9 cellular contexts compared by ENCODE assay signal in genomic region chr2:73828389-73828817, GRCh38. TPM values are rescaled to one million over a fixed set of nuclear protein-coding genes. Genes with fewer than 3 reads are reported as not detected.
DNase-seq lines count a peak whose midpoint lies in the region; ATAC-seq and TF ChIP-seq lines count a peak whose summit lies in the region.
"Had no signal": no experiment of that assay in that cellular context is flagged by ENCODE, and none has a peak within 500 bp of the region (broad histone marks: within the 10 kb centered on the region; RNA-seq: fewer than 3 reads in every experiment).

No MANE protein-coding gene starts in this region.

- ATAC-seq in GM23338 (no peak), GM19351 (IDR thresholded peaks at IDR 0.05; ENCODE audit: unreplicated experiment) (no peak)

- H3K36me3 ChIP-seq in GM23338 (ENCODE audit: insufficient read depth) (peaks cover 10% of the 10 kb centered on the region; the same call in 1 of the 2 replicates), WERI-Rb-1 (peaks cover 24% of the 10 kb centered on the region), skeletal muscle satellite cell (ENCODE audit: insufficient read depth, low read length) (peaks cover 12% of the 10 kb centered on the region)

- peak overlapping the region; percentile 82 for H3K27ac Mint-ChIP-seq in GM23338

- peaks cover 4% of the 10 kb centered on the region; the same call in 1 of the 2 replicates for H4K20me1 ChIP-seq in GM23338 (replicated peaks; ENCODE audit: insufficient read depth)

- peak overlapping the region; percentile 86 for H3K4me3 Mint-ChIP-seq in GM23338

- H3K9ac ChIP-seq in skeletal muscle satellite cell (ENCODE audit: low read depth, low read length), result no peak overlapping the region

- no peaks in the 10 kb centered on the region for H3F3A ChIP-seq in GM23338 (replicated peaks; ENCODE audit: low read depth)

- no peak overlapping the region for H3K27ac ChIP-seq in GM23338 (ENCODE audit: low read depth)
- peak overlapping the region; percentile 83 for H3K27ac ChIP-seq in WERI-Rb-1

- H3K27me3 Mint-ChIP-seq in GM23338 (ENCODE audit: insufficient read depth, low read depth, poor library complexity), result peaks cover 6% of the 10 kb centered on the region

- H3K4me1 ChIP-seq in GM23338 (ENCODE audit: insufficient read depth), result peaks cover 13% of the 10 kb centered on the region
- H3K4me1 ChIP-seq in skeletal muscle satellite cell (ENCODE audit: control insufficient read depth, insufficient read depth, low read length), result peaks cover 34% of the 10 kb centered on the region

- no peaks in the 10 kb centered on the region for H3K9me3 ChIP-seq in WERI-Rb-1 (ENCODE audit: severe bottlenecking)
- H3K9me3 ChIP-seq in skeletal muscle satellite cell (replicated peaks; ENCODE audit: low read length), result no peaks in the 10 kb centered on the region

- no peaks in the 10 kb centered on the region for H3K9me3 Mint-ChIP-seq in GM23338

- H3K79me2 ChIP-seq in GM23338 (replicated peaks; ENCODE audit: insufficient read depth), result peaks cover 30% of the 10 kb centered on the region

- no peaks in the 10 kb centered on the region for H3K9me2 ChIP-seq in GM23338 (ENCODE audit: insufficient read depth)

- peaks cover 32% of the 10 kb centered on the region for H3K4me1 Mint-ChIP-seq in GM23338

- H3K36me3 Mint-ChIP-seq in GM23338 (ENCODE audit: low read depth), result peaks cover 22% of the 10 kb centered on the region

- H3K27me3 ChIP-seq in GM23338 (ENCODE audit: insufficient read depth), result no peaks in the 10 kb centered on the region
- no peaks in the 10 kb centered on the region for H3K27me3 ChIP-seq in WERI-Rb-1 (ENCODE audit: insufficient read depth, low read depth, severe bottlenecking)
- no peaks in the 10 kb centered on the region for H3K27me3 ChIP-seq in skeletal muscle satellite cell (ENCODE audit: control insufficient read depth, insufficient read depth, low read length)

- no peak for TF ChIP-seq CTCF in GM23338 (conservative IDR thresholded peaks at IDR 0.05; ENCODE audit: low read depth in 2 of 2)
- TF ChIP-seq CTCF in WERI-Rb-1 (IDR thresholded peaks at IDR 0.05; ENCODE audit: low read depth, low read length), result no peak
- no peak for TF ChIP-seq CTCF in foreskin fibroblast (IDR thresholded peaks at IDR 0.05; ENCODE audit: low read depth, low read length)

- H3K4me3 ChIP-seq in GM23338 (peak overlapping the region; percentile 70), WERI-Rb-1 (ENCODE audit: low read depth, low read length) (peak overlapping the region; percentile 77), foreskin fibroblast (ENCODE audit: low read depth in 1 of 2, low read length in 2 of 2) (peak overlapping the region; percentile 70 to 93), skeletal muscle satellite cell (ENCODE audit: low read length) (peak overlapping the region; percentile 84)

- DNase-seq in GM23338 (ENCODE audit: low spot score) (no peak), WERI-Rb-1 (no peak), foreskin fibroblast (no peak), T1000 (lab: John Stamatoyannopoulos, UW) (no peak), NCI-H1436 treated with DMSO at 0.1 percent for 48 hours (lab: John Stamatoyannopoulos, UW) (no peak), Kasumi-1 (lab: John Stamatoyannopoulos, UW) (no peak)

- peak overlapping the region; percentile 65 for H3K4me2 ChIP-seq in GM23338
- peak overlapping the region; percentile 90 for H3K4me2 ChIP-seq in skeletal muscle satellite cell (ENCODE audit: low read length)

- peak overlapping the region; percentile 92 for H2AFZ ChIP-seq in GM23338

TF ChIP-seq in GM23338, 12 proteins besides CTCF, POLR2A, EP300 and RAD21 (continues in another document):
- TF ChIP-seq CREB1 (CRISPR knock-in tag; IDR thresholded peaks at IDR 0.05; ENCODE audit: low read depth), result no peak
- no peak for TF ChIP-seq NANOG (IDR thresholded peaks at IDR 0.05; ENCODE audit: borderline replicate concordance)
- no peak for TF ChIP-seq POLR2AphosphoS5 (IDR thresholded peaks at IDR 0.05; ENCODE audit: low read depth)
- no peak for TF ChIP-seq STAT1 (IDR thresholded peaks at IDR 0.05; ENCODE audit: unreplicated experiment)
- no peak for TF ChIP-seq JUNB (IDR thresholded peaks at IDR 0.05; ENCODE audit: unreplicated experiment)
- no peak for TF ChIP-seq ZNF331 (CRISPR knock-in tag; IDR thresholded peaks at IDR 0.05; ENCODE audit: low read depth)
- no peak for TF ChIP-seq ZNF114 (CRISPR knock-in tag; IDR thresholded peaks at IDR 0.05)
- no peak for TF ChIP-seq EZH2phosphoT487 (IDR thresholded peaks at IDR 0.05; ENCODE audit: unreplicated experiment)
- TF ChIP-seq ZNF462 (CRISPR knock-in tag; IDR thresholded peaks at IDR 0.05), result no peak
- TF ChIP-seq ETS1 (IDR thresholded peaks at IDR 0.05), result no peak
- TF ChIP-seq EZH2 (IDR thresholded peaks at IDR 0.05; ENCODE audit: low read depth, unreplicated experiment), result no peak

RNA-seq across cellular contexts. Expression of gene STAMBP, which starts 0.4 kb away (rescaled TPM):
- 33.9 and 40.4 TPM in 2 replicates for total RNA-seq in GM23338 (2014; rRNA removed; shearing (Covaris generic))
- 89.7 and 106 TPM in 2 replicates for polyA plus RNA-seq in GM23338 (2016; fragmentation: Nextera tagmentation; extraction: Ambion mirVana)
- 21.0 and 25.1 TPM in 2 replicates for total RNA-seq in skeletal muscle satellite cell (2012; rRNA removed)

RNA-seq across cellular contexts. Expression of gene C2orf78, which starts 44.4 kb away (rescaled TPM):
- total RNA-seq in GM23338 (2014; rRNA removed; shearing (Covaris generic)), result 0.14 TPM in 1 of 2 replicates, not detected in the other
- 0.14 and 0.18 TPM in 2 replicates for polyA plus RNA-seq in GM23338 (2016; fragmentation: Nextera tagmentation; extraction: Ambion mirVana)
- not detected in 2 replicates for total RNA-seq in skeletal muscle satellite cell (2012; rRNA removed)
- total RNA-seq: T-helper 1 cell treated with Interleukin-12 subunit alpha and Interleukin-12 subunit beta and Interleukin-4 antibody, amounts not matched to agents 30 ng/mL and 1 ng/mL, for 36 hours had no signal

RNA-seq across cellular contexts. Expression of gene DUSP11, which starts 48.5 kb away (rescaled TPM):
- 19.1 and 23.3 TPM in 2 replicates for total RNA-seq in GM23338 (2014; rRNA removed; shearing (Covaris generic))
- 21.0 TPM in 2 replicates for polyA plus RNA-seq in GM23338 (2016; fragmentation: Nextera tagmentation; extraction: Ambion mirVana)
- 31.2 and 33.7 TPM in 2 replicates for total RNA-seq in skeletal muscle satellite cell (2012; rRNA removed)
